ENCODE assay signal across 8 cellular contexts in the genomic region with DNA sequence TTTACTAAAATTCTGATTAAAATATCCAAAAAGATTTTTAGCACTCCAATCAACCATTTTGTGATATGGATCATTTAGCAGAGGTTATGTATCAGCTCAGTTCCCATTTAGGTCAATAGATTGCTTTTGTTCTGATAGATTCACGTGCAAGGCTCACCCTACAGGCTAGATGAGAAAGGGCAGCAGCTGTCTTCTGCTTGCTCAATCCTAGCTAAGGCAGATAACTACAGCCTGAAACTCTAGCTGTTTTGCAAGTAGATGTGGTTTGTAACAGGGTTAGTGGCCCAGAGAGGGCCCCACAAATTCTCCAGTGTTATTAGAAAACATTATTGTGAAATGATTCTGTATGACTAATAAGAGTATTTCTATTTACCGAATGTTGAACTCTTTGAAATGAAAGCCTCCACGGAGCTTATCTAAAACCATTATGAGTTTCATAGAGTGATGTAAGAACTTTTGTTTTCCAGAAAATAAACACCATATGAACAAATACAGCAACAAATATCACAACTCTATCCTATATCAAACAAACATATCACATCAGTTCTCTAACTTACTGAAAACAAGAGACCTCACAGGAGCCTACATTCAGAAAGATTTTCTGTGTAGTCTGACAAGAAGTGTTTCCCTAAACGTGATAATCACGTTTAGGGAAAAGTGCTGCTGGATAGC.
DNase-seq lines count a peak whose midpoint lies in the region; ATAC-seq and TF ChIP-seq lines count a peak whose summit lies in the region.

No MANE protein-coding gene starts in this region.

- H4K20me1 ChIP-seq in DND-41 (ENCODE audit: insufficient read depth, low read length), result no peaks in the 10 kb centered on the region

- ATAC-seq in DND-41 (ENCODE audit: insufficient read depth, low read depth), result no peak
- ATAC-seq in HG03108 (IDR thresholded peaks at IDR 0.05; ENCODE audit: unreplicated experiment), result peak; percentile 96

- no peak overlapping the region for H2AK5ac ChIP-seq in mesenchymal stem cell (ENCODE audit: low read length, severe bottlenecking)

- H2AFZ ChIP-seq in DND-41 (ENCODE audit: low read depth, low read length), result no peak overlapping the region
- no peak overlapping the region for H2AFZ ChIP-seq in mesenchymal stem cell (ENCODE audit: low read depth, low read length)

- H2BK5ac ChIP-seq in mesenchymal stem cell (ENCODE audit: low read depth, low read length, poor library complexity, severe bottlenecking), result no peak overlapping the region

- H3K9ac ChIP-seq in DND-41 (ENCODE audit: low read depth, low read length) (no peak overlapping the region), mesenchymal stem cell (ENCODE audit: low read length) (no peak overlapping the region)

- H3K36me3 ChIP-seq in DND-41 (ENCODE audit: insufficient read depth, low read length) (no peaks in the 10 kb centered on the region), mesenchymal stem cell (ENCODE audit: control insufficient read depth in 1 of 2, insufficient read depth in 2 of 2, low read depth in 1 of 2, low read length in 2 of 2) (no peaks in the 10 kb centered on the region)

- H3K79me2 ChIP-seq in DND-41 (ENCODE audit: insufficient read depth, low read length), result no peaks in the 10 kb centered on the region

- no peak overlapping the region for H2BK15ac ChIP-seq in mesenchymal stem cell (ENCODE audit: low read depth, poor library complexity, severe bottlenecking)

- no peak overlapping the region for H3K4me2 ChIP-seq in DND-41 (ENCODE audit: insufficient read depth, low read length)
- no peak overlapping the region for H3K4me2 ChIP-seq in mesenchymal stem cell (ENCODE audit: low read length, poor library complexity, severe bottlenecking)

- H3K27ac ChIP-seq in DND-41 (ENCODE audit: low read length) (no peak overlapping the region), mesenchymal stem cell (ENCODE audit: low read length, poor library complexity, severe bottlenecking) (no peak overlapping the region)

- DNase-seq in DND-41 (no peak), GM19240 (ENCODE audit: insufficient read length, low spot score) (peak; percentile 19), NCI-H82 treated with DMSO at 0.1 percent for 48 hours (lab: John Stamatoyannopoulos, UW; ENCODE audit: unreplicated experiment) (peak; percentile 27), cardiac fibroblast (ENCODE audit: low read depth in 2 of 2) (peak; percentile 84 to 90), mesenchymal stem cell (peak; percentile 81), UCSD-AML1 (lab: John Stamatoyannopoulos, UW; ENCODE audit: unreplicated experiment) (no peak), KBM-7 (no peak)

- H3K79me1 ChIP-seq in mesenchymal stem cell (replicated peaks; ENCODE audit: low read length, poor library complexity, severe bottlenecking), result no peaks in the 10 kb centered on the region

- no peak overlapping the region for H3K23ac ChIP-seq in mesenchymal stem cell (ENCODE audit: low read length in 2 of 2)

- H3K4me1 ChIP-seq in DND-41 (ENCODE audit: insufficient read depth, low read length) (no peaks in the 10 kb centered on the region), mesenchymal stem cell (ENCODE audit: control insufficient read depth, insufficient read depth, low read depth, low read length) (no peaks in the 10 kb centered on the region)

- no peak overlapping the region for H4K91ac ChIP-seq in mesenchymal stem cell (ENCODE audit: low read length)

- TF ChIP-seq CTCF in DND-41 (IDR thresholded peaks at IDR 0.05; ENCODE audit: borderline replicate concordance, extremely low read depth, low read length, poor library complexity, severe bottlenecking), result peak; percentile 20
- peak; percentile 63 for TF ChIP-seq CTCF in cardiac fibroblast (IDR thresholded peaks at IDR 0.05; ENCODE audit: low read depth, low read length)

- H3K9me3 ChIP-seq in DND-41 (ENCODE audit: insufficient read depth, low read length, severe bottlenecking), result no peaks in the 10 kb centered on the region
- no peaks in the 10 kb centered on the region for H3K9me3 ChIP-seq in mesenchymal stem cell (ENCODE audit: control insufficient read depth, low read length)

- in situ Hi-C loops in KBM-7 (cut with MboI; ENCODE audit: low pct_unique_long_range_greater_than_20kb, low sequenced_read_pairs), result no loop called here

- H4K8ac ChIP-seq in mesenchymal stem cell (ENCODE audit: low read length), result no peak overlapping the region

- H3K18ac ChIP-seq in mesenchymal stem cell (ENCODE audit: low read depth in 1 of 2, low read length in 2 of 2), result no peak overlapping the region

- H3K4me3 ChIP-seq in DND-41 (ENCODE audit: low read depth in 1 of 2, low read length in 2 of 2), result no peak overlapping the region
- no peak overlapping the region for H3K4me3 ChIP-seq in cardiac fibroblast (replicated peaks in 1 of 2; ENCODE audit: low read depth in 2 of 2, low read length in 2 of 2)
- H3K4me3 ChIP-seq in mesenchymal stem cell (ENCODE audit: insufficient read depth in 1 of 2, low read depth in 1 of 2, low read length in 2 of 2), result peak overlapping the region in 1 of 2 experiments; percentile 3

- no peak overlapping the region for H3K14ac ChIP-seq in mesenchymal stem cell (ENCODE audit: low read length in 2 of 2)

- no peak overlapping the region for H2BK12ac ChIP-seq in mesenchymal stem cell (ENCODE audit: low read length in 2 of 2)

- H3K27me3 ChIP-seq in DND-41 (ENCODE audit: insufficient read depth, low read length, poor library complexity) (no peaks in the 10 kb centered on the region), mesenchymal stem cell (ENCODE audit: control insufficient read depth in 1 of 2, insufficient read depth in 1 of 2, low read length in 2 of 2) (no peaks in the 10 kb centered on the region)

- no peak overlapping the region for H2BK120ac ChIP-seq in mesenchymal stem cell (ENCODE audit: low read depth, low read length)

- no peak overlapping the region for H3K4ac ChIP-seq in mesenchymal stem cell (ENCODE audit: low read depth in 1 of 2, low read length in 2 of 2)

- 61% methylated on average over 3 of the region's 5 CpGs for WGBS in mesenchymal stem cell

Comparison
In these comparisons a context has a peak if more than half of its experiments do, and no peak if none do; other contexts are left out.
1. DNase-seq: peak in GM19240 (single experiment), NCI-H82 treated with DMSO at 0.1 percent for 48 hours (single experiment), cardiac fibroblast (2 of 2) and mesenchymal stem cell (single experiment); none in DND-41 (single experiment), UCSD-AML1 (single experiment) and KBM-7 (single experiment).